1 cellular context compared by ENCODE assay signal in the genomic region with DNA sequence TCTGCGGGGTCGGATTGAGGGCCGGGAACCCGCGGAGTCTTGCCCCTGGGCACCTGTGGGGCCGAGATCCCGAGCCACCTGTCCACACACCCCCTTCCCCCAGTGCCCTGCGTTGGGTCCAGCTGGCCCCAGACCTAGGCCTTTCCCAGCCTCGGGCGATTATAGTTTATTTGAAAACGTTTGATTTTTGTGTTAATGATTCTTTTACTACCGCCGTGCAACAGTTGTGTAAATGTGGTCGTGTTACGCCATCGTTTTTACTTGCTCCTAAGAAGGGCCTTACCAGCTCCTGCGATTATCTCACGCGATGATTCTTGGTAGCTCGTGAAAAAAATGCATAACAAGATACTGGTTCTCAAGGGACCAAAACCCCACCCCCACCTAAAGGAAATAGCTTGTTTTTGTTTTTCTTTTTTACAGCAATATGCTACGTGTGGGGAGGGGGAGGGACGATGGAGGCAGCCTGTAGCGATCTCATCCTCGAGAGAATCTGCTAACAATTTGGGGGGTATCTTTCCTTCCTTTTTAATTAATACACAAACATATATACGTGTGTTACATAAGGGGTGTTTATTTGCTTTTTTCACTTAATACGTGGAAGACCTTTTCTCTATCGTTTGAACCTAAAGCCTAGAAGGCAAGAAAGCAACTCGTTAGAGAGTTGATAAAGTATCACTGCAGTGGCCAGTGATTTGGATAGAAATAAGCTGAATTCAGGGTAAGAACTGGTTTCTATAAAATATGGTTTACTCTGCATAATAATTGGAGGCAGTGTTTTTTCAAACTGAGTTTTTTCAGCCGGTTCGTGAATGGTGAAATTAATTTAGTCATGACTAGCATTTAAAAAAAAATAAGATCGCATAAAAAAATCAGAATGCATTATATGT.
A peak's percentile ranks its signal among the peaks of the same experiment; 100 is the strongest.
TF ChIP-seq lines count a peak whose summit lies in the region.

No MANE protein-coding gene starts in this region.

TF ChIP-seq in HepG2, 621 proteins besides CTCF, POLR2A, EP300 and RAD21 (continues in another document):
- TF ChIP-seq, protein P1, sequence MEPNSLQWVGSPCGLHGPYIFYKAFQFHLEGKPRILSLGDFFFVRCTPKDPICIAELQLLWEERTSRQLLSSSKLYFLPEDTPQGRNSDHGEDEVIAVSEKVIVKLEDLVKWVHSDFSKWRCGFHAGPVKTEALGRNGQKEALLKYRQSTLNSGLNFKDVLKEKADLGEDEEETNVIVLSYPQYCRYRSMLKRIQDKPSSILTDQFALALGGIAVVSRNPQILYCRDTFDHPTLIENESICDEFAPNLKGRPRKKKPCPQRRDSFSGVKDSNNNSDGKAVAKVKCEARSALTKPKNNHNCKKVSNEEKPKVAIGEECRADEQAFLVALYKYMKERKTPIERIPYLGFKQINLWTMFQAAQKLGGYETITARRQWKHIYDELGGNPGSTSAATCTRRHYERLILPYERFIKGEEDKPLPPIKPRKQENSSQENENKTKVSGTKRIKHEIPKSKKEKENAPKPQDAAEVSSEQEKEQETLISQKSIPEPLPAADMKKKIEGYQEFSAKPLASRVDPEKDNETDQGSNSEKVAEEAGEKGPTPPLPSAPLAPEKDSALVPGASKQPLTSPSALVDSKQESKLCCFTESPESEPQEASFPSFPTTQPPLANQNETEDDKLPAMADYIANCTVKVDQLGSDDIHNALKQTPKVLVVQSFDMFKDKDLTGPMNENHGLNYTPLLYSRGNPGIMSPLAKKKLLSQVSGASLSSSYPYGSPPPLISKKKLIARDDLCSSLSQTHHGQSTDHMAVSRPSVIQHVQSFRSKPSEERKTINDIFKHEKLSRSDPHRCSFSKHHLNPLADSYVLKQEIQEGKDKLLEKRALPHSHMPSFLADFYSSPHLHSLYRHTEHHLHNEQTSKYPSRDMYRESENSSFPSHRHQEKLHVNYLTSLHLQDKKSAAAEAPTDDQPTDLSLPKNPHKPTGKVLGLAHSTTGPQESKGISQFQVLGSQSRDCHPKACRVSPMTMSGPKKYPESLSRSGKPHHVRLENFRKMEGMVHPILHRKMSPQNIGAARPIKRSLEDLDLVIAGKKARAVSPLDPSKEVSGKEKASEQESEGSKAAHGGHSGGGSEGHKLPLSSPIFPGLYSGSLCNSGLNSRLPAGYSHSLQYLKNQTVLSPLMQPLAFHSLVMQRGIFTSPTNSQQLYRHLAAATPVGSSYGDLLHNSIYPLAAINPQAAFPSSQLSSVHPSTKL (CRISPR knock-in tag; IDR thresholded peaks at IDR 0.05) = 0 out of 2 replicates have a peak, but pooled peaks have one; percentile 4
- TF ChIP-seq, protein P2, sequence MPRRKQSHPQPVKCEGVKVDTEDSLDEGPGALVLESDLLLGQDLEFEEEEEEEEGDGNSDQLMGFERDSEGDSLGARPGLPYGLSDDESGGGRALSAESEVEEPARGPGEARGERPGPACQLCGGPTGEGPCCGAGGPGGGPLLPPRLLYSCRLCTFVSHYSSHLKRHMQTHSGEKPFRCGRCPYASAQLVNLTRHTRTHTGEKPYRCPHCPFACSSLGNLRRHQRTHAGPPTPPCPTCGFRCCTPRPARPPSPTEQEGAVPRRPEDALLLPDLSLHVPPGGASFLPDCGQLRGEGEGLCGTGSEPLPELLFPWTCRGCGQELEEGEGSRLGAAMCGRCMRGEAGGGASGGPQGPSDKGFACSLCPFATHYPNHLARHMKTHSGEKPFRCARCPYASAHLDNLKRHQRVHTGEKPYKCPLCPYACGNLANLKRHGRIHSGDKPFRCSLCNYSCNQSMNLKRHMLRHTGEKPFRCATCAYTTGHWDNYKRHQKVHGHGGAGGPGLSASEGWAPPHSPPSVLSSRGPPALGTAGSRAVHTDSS (CRISPR knock-in tag; conservative IDR thresholded peaks at IDR 0.05) = no peak
- TF ChIP-seq REL (CRISPR knock-in tag; conservative IDR thresholded peaks at IDR 0.05) = no peak
- no peak for TF ChIP-seq IKZF1 (IDR thresholded peaks at IDR 0.05)
- TF ChIP-seq NRL (CRISPR knock-in tag; IDR thresholded peaks at IDR 0.05; ENCODE audit: borderline replicate concordance) = 0 out of 2 replicates have a peak, but pooled peaks have one; percentile 10
- peak; percentile 37 for TF ChIP-seq ZFY (CRISPR knock-in tag; IDR thresholded peaks at IDR 0.05)
- TF ChIP-seq TBX2 (CRISPR knock-in tag; IDR thresholded peaks at IDR 0.05; ENCODE audit: borderline replicate concordance) = no peak
- TF ChIP-seq SIN3A (IDR thresholded peaks at IDR 0.05; ENCODE audit: borderline replicate concordance, low read depth, low read length) = 0 out of 2 replicates have a peak, but pooled peaks have one; percentile 21
- peak; percentile 12; the same call in 1 of the 2 replicates for TF ChIP-seq CEBPB (IDR thresholded peaks at IDR 0.05; ENCODE audit: borderline replicate concordance, low read depth, low read length)
- TF ChIP-seq, protein P3, sequence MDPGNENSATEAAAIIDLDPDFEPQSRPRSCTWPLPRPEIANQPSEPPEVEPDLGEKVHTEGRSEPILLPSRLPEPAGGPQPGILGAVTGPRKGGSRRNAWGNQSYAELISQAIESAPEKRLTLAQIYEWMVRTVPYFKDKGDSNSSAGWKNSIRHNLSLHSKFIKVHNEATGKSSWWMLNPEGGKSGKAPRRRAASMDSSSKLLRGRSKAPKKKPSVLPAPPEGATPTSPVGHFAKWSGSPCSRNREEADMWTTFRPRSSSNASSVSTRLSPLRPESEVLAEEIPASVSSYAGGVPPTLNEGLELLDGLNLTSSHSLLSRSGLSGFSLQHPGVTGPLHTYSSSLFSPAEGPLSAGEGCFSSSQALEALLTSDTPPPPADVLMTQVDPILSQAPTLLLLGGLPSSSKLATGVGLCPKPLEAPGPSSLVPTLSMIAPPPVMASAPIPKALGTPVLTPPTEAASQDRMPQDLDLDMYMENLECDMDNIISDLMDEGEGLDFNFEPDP (CRISPR knock-in tag; conservative IDR thresholded peaks at IDR 0.05) = no peak
- TF ChIP-seq ZNF766 (CRISPR knock-in tag; IDR thresholded peaks at IDR 0.05; ENCODE audit: borderline replicate concordance) = no peak
- TF ChIP-seq ARNT2 (CRISPR knock-in tag; IDR thresholded peaks at IDR 0.05; ENCODE audit: low read depth) = 0 out of 2 replicates have a peak, but pooled peaks have one; percentile 4
- TF ChIP-seq, protein P4, sequence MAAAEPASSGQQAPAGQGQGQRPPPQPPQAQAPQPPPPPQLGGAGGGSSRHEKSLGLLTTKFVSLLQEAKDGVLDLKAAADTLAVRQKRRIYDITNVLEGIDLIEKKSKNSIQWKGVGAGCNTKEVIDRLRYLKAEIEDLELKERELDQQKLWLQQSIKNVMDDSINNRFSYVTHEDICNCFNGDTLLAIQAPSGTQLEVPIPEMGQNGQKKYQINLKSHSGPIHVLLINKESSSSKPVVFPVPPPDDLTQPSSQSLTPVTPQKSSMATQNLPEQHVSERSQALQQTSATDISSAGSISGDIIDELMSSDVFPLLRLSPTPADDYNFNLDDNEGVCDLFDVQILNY (CRISPR knock-in tag; conservative IDR thresholded peaks at IDR 0.05) = 0 out of 2 replicates have a peak, but pooled peaks have one; percentile 0
- no peak for TF ChIP-seq KAT8 (CRISPR knock-in tag; IDR thresholded peaks at IDR 0.05)
- TF ChIP-seq, protein P5, sequence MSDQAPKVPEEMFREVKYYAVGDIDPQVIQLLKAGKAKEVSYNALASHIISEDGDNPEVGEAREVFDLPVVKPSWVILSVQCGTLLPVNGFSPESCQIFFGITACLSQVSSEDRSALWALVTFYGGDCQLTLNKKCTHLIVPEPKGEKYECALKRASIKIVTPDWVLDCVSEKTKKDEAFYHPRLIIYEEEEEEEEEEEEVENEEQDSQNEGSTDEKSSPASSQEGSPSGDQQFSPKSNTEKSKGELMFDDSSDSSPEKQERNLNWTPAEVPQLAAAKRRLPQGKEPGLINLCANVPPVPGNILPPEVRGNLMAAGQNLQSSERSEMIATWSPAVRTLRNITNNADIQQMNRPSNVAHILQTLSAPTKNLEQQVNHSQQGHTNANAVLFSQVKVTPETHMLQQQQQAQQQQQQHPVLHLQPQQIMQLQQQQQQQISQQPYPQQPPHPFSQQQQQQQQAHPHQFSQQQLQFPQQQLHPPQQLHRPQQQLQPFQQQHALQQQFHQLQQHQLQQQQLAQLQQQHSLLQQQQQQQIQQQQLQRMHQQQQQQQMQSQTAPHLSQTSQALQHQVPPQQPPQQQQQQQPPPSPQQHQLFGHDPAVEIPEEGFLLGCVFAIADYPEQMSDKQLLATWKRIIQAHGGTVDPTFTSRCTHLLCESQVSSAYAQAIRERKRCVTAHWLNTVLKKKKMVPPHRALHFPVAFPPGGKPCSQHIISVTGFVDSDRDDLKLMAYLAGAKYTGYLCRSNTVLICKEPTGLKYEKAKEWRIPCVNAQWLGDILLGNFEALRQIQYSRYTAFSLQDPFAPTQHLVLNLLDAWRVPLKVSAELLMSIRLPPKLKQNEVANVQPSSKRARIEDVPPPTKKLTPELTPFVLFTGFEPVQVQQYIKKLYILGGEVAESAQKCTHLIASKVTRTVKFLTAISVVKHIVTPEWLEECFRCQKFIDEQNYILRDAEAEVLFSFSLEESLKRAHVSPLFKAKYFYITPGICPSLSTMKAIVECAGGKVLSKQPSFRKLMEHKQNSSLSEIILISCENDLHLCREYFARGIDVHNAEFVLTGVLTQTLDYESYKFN (CRISPR knock-in tag; conservative IDR thresholded peaks at IDR 0.05) = no peak
- TF ChIP-seq, protein P6, sequence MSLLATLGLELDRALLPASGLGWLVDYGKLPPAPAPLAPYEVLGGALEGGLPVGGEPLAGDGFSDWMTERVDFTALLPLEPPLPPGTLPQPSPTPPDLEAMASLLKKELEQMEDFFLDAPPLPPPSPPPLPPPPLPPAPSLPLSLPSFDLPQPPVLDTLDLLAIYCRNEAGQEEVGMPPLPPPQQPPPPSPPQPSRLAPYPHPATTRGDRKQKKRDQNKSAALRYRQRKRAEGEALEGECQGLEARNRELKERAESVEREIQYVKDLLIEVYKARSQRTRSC (CRISPR knock-in tag; IDR thresholded peaks at IDR 0.05; ENCODE audit: low read depth) = no peak
- TF ChIP-seq, protein P7, sequence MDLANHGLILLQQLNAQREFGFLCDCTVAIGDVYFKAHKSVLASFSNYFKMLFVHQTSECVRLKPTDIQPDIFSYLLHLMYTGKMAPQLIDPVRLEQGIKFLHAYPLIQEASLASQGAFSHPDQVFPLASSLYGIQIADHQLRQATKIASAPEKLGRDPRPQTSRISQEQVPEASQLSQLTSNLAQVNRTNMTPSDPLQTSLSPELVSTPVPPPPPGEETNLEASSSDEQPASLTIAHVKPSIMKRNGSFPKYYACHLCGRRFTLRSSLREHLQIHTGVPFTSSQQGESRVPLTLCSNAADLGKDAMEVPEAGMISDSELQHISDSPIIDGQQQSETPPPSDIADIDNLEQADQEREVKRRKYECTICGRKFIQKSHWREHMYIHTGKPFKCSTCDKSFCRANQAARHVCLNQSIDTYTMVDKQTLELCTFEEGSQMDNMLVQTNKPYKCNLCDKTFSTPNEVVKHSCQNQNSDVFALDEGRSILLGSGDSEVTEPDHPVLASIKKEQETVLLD (CRISPR knock-in tag; IDR thresholded peaks at IDR 0.05; ENCODE audit: low read depth) = no peak
- no peak for TF ChIP-seq ZMYM4 (CRISPR knock-in tag; IDR thresholded peaks at IDR 0.05)
- TF ChIP-seq MEIS2 (CRISPR knock-in tag; IDR thresholded peaks at IDR 0.05) = no peak
- TF ChIP-seq PCBP1 (IDR thresholded peaks at IDR 0.05; ENCODE audit: borderline replicate concordance, low read depth, low read length) = 0 out of 2 replicates have a peak, but pooled peaks have one; percentile 24
- no peak for TF ChIP-seq NR2F6 (IDR thresholded peaks at IDR 0.05)
- TF ChIP-seq NR2F6 (CRISPR knock-in tag; IDR thresholded peaks at IDR 0.05) = no peak
- TF ChIP-seq ZKSCAN8 (CRISPR knock-in tag; IDR thresholded peaks at IDR 0.05; ENCODE audit: borderline replicate concordance) = no peak
- TF ChIP-seq FOXC1 (CRISPR knock-in tag; IDR thresholded peaks at IDR 0.05; ENCODE audit: borderline replicate concordance) = no peak; the same call in 1 of the 2 replicates
- peak; percentile 6; the same call in 1 of the 2 replicates for TF ChIP-seq ZNF709 (CRISPR knock-in tag; IDR thresholded peaks at IDR 0.05)
- TF ChIP-seq ZNF441 (CRISPR knock-in tag; IDR thresholded peaks at IDR 0.05; ENCODE audit: borderline replicate concordance) = 0 out of 2 replicates have a peak, but pooled peaks have one; percentile 22
- TF ChIP-seq NFE2L1 (CRISPR knock-in tag; IDR thresholded peaks at IDR 0.05; ENCODE audit: borderline replicate concordance) = no peak
- peak; percentile 63 for TF ChIP-seq ZNF605 (CRISPR knock-in tag; IDR thresholded peaks at IDR 0.05)
- TF ChIP-seq ZNF232 (CRISPR knock-in tag; IDR thresholded peaks at IDR 0.05; ENCODE audit: borderline replicate concordance) = no peak
- peak; percentile 79 for TF ChIP-seq CBX2 (IDR thresholded peaks at IDR 0.05; ENCODE audit: low read depth, low read length)
- TF ChIP-seq CBX2 (CRISPR knock-in tag; IDR thresholded peaks at IDR 0.05; ENCODE audit: low read depth) = no peak
- TF ChIP-seq SPEN (CRISPR knock-in tag; IDR thresholded peaks at IDR 0.05; ENCODE audit: low read depth) = peak; percentile 5
- no peak for TF ChIP-seq FOXJ3 (CRISPR knock-in tag; IDR thresholded peaks at IDR 0.05; ENCODE audit: borderline replicate concordance)
- TF ChIP-seq, protein P8, sequence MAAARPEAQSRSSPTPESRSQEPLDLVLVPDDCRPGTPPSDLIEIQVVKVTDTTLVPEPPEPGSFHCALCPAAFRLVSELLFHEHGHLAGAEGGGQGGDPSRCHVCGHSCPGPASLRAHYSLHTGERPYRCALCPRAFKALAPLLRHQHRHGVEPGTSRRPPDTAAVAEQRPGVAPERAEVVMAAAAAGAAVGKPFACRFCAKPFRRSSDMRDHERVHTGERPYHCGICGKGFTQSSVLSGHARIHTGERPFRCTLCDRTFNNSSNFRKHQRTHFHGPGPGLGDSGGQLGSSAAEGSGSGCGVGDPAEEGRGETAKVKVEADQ (CRISPR knock-in tag; IDR thresholded peaks at IDR 0.05; ENCODE audit: borderline replicate concordance) = 0 out of 2 replicates have a peak, but pooled peaks have one; percentile 45
- TF ChIP-seq, protein P9, sequence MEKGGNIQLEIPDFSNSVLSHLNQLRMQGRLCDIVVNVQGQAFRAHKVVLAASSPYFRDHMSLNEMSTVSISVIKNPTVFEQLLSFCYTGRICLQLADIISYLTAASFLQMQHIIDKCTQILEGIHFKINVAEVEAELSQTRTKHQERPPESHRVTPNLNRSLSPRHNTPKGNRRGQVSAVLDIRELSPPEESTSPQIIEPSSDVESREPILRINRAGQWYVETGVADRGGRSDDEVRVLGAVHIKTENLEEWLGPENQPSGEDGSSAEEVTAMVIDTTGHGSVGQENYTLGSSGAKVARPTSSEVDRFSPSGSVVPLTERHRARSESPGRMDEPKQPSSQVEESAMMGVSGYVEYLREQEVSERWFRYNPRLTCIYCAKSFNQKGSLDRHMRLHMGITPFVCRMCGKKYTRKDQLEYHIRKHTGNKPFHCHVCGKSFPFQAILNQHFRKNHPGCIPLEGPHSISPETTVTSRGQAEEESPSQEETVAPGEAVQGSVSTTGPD (CRISPR knock-in tag; IDR thresholded peaks at IDR 0.05) = no peak
- TF ChIP-seq ZNF260 (CRISPR knock-in tag; IDR thresholded peaks at IDR 0.05; ENCODE audit: borderline replicate concordance, low read depth) = no peak
- no peak for TF ChIP-seq NFKBIZ (CRISPR knock-in tag; IDR thresholded peaks at IDR 0.05)
